Comparison of ENCODE assay signal across 8 cellular contexts in the genomic region with DNA sequence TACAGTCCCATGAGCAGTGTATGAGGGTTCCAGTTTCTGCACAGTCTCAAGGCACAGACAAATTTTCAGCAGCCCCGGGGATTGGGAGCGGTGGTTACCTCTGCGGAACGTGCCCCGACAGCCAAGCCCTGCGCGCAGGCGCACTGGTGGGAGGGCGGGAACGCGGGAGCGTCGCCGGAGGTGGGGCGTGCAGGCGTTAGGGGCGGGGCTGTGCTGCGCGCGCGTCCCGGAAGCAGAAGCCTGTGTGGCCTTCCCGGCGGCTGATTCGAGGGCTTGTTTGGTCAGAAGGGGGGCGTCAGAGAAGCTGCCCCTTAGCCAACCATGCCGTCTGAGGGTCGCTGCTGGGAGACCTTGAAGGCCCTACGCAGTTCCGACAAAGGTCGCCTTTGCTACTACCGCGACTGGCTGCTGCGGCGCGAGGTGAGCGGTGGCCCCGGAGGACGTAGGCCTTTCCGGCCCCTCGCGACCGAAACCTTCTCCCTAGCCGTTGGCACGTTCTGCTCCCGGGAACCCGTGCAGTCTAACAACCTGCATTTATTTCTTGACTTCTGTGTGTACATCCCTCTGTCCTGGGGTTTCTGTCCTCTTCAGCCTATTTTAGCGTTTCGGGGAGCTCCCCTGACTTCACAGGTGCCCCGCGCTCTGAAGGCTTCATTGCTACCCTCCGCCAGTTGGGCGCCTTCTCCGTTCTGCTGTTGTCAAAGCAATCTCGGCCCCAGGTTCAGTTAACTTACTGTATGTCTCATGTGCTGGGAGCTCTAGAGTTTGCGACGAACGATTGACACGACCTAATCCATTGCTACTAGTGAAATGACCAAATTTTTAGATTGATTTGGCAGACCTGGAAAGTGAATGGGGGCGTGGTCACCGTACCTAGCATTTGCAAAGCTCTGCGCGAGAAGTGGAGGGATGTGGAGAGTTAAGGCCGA. TPM values are rescaled to one million over a fixed set of nuclear protein-coding genes. Genes with fewer than 3 reads are reported as not detected.
DNase-seq lines count a peak whose midpoint lies in the region; ATAC-seq and TF ChIP-seq lines count a peak whose summit lies in the region.

A gene with protein sequence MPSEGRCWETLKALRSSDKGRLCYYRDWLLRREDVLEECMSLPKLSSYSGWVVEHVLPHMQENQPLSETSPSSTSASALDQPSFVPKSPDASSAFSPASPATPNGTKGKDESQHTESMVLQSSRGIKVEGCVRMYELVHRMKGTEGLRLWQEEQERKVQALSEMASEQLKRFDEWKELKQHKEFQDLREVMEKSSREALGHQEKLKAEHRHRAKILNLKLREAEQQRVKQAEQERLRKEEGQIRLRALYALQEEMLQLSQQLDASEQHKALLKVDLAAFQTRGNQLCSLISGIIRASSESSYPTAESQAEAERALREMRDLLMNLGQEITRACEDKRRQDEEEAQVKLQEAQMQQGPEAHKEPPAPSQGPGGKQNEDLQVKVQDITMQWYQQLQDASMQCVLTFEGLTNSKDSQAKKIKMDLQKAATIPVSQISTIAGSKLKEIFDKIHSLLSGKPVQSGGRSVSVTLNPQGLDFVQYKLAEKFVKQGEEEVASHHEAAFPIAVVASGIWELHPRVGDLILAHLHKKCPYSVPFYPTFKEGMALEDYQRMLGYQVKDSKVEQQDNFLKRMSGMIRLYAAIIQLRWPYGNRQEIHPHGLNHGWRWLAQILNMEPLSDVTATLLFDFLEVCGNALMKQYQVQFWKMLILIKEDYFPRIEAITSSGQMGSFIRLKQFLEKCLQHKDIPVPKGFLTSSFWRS (plus strand): TSS at position 235 of the 929 bp plus-strand sequence. CDS start 87 bp downstream, at position 322.

- H3K4me1 ChIP-seq in Peyer's patch, result peaks cover 0 to 18% (median 6%) of the 10 kb centered on the region in 4 donors
- H3K4me1 ChIP-seq in esophagus muscularis mucosa, result peaks cover 20 to 26% (median 23%) of the 10 kb centered on the region in 4 donors
- H3K4me1 ChIP-seq in muscle layer of duodenum (ENCODE audit: control insufficient read depth in 1 of 2, insufficient read depth in 2 of 2, low read length in 2 of 2), result peaks cover 8 to 14% of the 10 kb centered on the region in 2 donors

- TF ChIP-seq POLR2A in Peyer's patch (IDR thresholded peaks at IDR 0.05) (peak; percentile 77 to 82), esophagus muscularis mucosa (IDR thresholded peaks at IDR 0.05; ENCODE audit: low read depth) (no peak)

- H3K27me3 ChIP-seq in Peyer's patch, result no peaks in the 10 kb centered on the region
- no peaks in the 10 kb centered on the region for H3K27me3 ChIP-seq in esophagus muscularis mucosa
- no peaks in the 10 kb centered on the region for H3K27me3 ChIP-seq in muscle layer of duodenum (ENCODE audit: low read depth, low read length)

- H3K36me3 ChIP-seq in KOPT-K1 (ENCODE audit: insufficient read depth, low read length), result peaks cover 54% of the 10 kb centered on the region
- peaks cover 0 to 31% (median 0%) of the 10 kb centered on the region in 3 donors for H3K36me3 ChIP-seq in Peyer's patch
- peaks cover 8 to 35% (median 28%) of the 10 kb centered on the region in 4 donors for H3K36me3 ChIP-seq in esophagus muscularis mucosa
- H3K36me3 ChIP-seq in muscle layer of duodenum (ENCODE audit: control insufficient read depth in 1 of 2, insufficient read depth in 2 of 2, low read length in 2 of 2), result peaks cover 0 to 19% of the 10 kb centered on the region in 2 donors

- no peaks in the 10 kb centered on the region for H3K9me3 ChIP-seq in KOPT-K1 (ENCODE audit: insufficient read depth, low read length, poor library complexity, severe bottlenecking)
- H3K9me3 ChIP-seq in Peyer's patch, result no peaks in the 10 kb centered on the region
- no peaks in the 10 kb centered on the region for H3K9me3 ChIP-seq in esophagus muscularis mucosa
- H3K9me3 ChIP-seq in muscle layer of duodenum (ENCODE audit: control insufficient read depth in 1 of 2, low read length in 2 of 2), result no peaks in the 10 kb centered on the region

- TF ChIP-seq CTCF in Peyer's patch (IDR thresholded peaks at IDR 0.05) (no peak), esophagus muscularis mucosa (IDR thresholded peaks at IDR 0.05) (peak in 1 of 3 experiments; percentile 16)

- peak; percentile 88 for DNase-seq in DMS79 treated with DMSO at 0.1 percent for 48 hours (lab: John Stamatoyannopoulos, UW)
- DNase-seq in Peyer's patch, result peak; percentile 94 to 98 (median 97)
- DNase-seq in activated T-cell treated with anti-CD3 and anti-CD28 coated beads, Interleukin-2, amount 50 U/mL, for 48 hours, result peak; percentile 98
- DNase-seq in esophagus muscularis mucosa (ENCODE audit: extremely low spot score), result peak; percentile 98
- DNase-seq in stimulated activated CD8-positive, alpha-beta memory T cell treated with anti-CD3 and anti-CD28 coated beads, Interleukin-7, amount 100 ng/mL, for 4 hours (ENCODE audit: low read depth in 2 of 2), result peak; percentile 89 to 96

- ATAC-seq in GM21786 (IDR thresholded peaks at IDR 0.05; ENCODE audit: unreplicated experiment), result peak; percentile 88

- H3K4me3 ChIP-seq in Peyer's patch (peak within 1 kb of the TSS; percentile 70 to 93 (median 81)), esophagus muscularis mucosa (peak within 1 kb of the TSS; percentile 73 to 88 (median 79)), muscle layer of duodenum (ENCODE audit: low read depth in 1 of 2, low read length in 2 of 2) (peak within 1 kb of the TSS; percentile 87 to 95)

- H3K27ac ChIP-seq in KOPT-K1 (ENCODE audit: low read depth, low read length, poor library complexity, severe bottlenecking), result peak within 1 kb of the TSS; percentile 82
- H3K27ac ChIP-seq in Peyer's patch, result peak within 1 kb of the TSS; percentile 79 to 91 (median 86)
- H3K27ac ChIP-seq in esophagus muscularis mucosa (replicated peaks in 1 of 4), result peak within 1 kb of the TSS; percentile 83 to 91 (median 84)
- peak within 1 kb of the TSS; percentile 80 for H3K27ac ChIP-seq in muscle layer of duodenum (ENCODE audit: low read length)

- TF ChIP-seq EP300 in esophagus muscularis mucosa (IDR thresholded peaks at IDR 0.05), result no peak

- WGBS in esophagus muscularis mucosa, result 0% methylated on average over 27 of the region's 64 CpGs

- intact Hi-C loops in esophagus muscularis mucosa (cut with DNase I), result no loop called here

RNA-seq across cellular contexts. Expression of the gene that starts here (rescaled TPM):
- 10 to 100 TPM; 27.0 to 55.3 (median 28.3) TPM for total RNA-seq in Peyer's patch
- total RNA-seq in esophagus muscularis mucosa, result 10 to 100 TPM; 18.3 to 27.8 (median 20.5) TPM

Comparison
In these comparisons a context has a peak if more than half of its experiments do, and no peak if none do; other contexts are left out.
1. Peak in every context shown above with its lines: DNase-seq, ATAC-seq, H3K4me3 ChIP-seq and H3K27ac ChIP-seq.